Comparison of ENCODE assay signal across 8 cellular contexts in genomic region chr12:131755305-131756113, GRCh38. TPM values are rescaled to one million over a fixed set of nuclear protein-coding genes. Genes with fewer than 3 reads are reported as not detected.
DNase-seq lines count a peak whose midpoint lies in the region; TF ChIP-seq lines count a peak whose summit lies in the region.

No MANE protein-coding gene starts in this region.

- H3K36me3 ChIP-seq in osteoblast (ENCODE audit: insufficient read depth, low read length): peaks cover 59% of the 10 kb centered on the region

- DNase-seq in COR-L47 (lab: John Stamatoyannopoulos, UW) (peak; percentile 15), GM19238 (ENCODE audit: insufficient read length, low spot score) (peak; percentile 44), NCI-H748 (lab: John Stamatoyannopoulos, UW; ENCODE audit: unreplicated experiment) (peak; percentile 50), astrocyte of the cerebellum (ENCODE audit: low read depth) (no peak), osteoblast (ENCODE audit: insufficient read length, low spot score, missing footprints) (peak; percentile 77), ureter (ENCODE audit: low spot score) (no peak), hypothalamus (lab: John Stamatoyannopoulos, UW) (no peak), OCI-M2 (lab: John Stamatoyannopoulos, UW; ENCODE audit: unreplicated experiment) (no peak)

- TF ChIP-seq CTCF in astrocyte of the cerebellum (IDR thresholded peaks at IDR 0.05; ENCODE audit: low read depth, low read length, missing control alignments) (peak; percentile 34), osteoblast (IDR thresholded peaks at IDR 0.05; ENCODE audit: extremely low read depth, low read depth, low read length) (peak; percentile 33)

- H2AFZ ChIP-seq in osteoblast (ENCODE audit: low read length): no peak overlapping the region

- no peaks in the 10 kb centered on the region for H3K9me3 ChIP-seq in osteoblast (ENCODE audit: low read depth, low read length)

- H4K20me1 ChIP-seq in osteoblast (ENCODE audit: insufficient read depth, low read length): no peaks in the 10 kb centered on the region

- no peaks in the 10 kb centered on the region for H3K27me3 ChIP-seq in osteoblast (ENCODE audit: insufficient read depth, low read length)

- in situ Hi-C loops in astrocyte of the cerebellum (cut with HindIII; ENCODE audit: low sequenced_read_pairs): no loop called here

- H3K4me1 ChIP-seq in osteoblast (ENCODE audit: insufficient read depth, low read length): no peaks in the 10 kb centered on the region

- no peak overlapping the region for H3K27ac ChIP-seq in osteoblast (ENCODE audit: low read depth, low read length)

- H3K79me2 ChIP-seq in osteoblast (ENCODE audit: insufficient read depth, low read length): peaks cover 13% of the 10 kb centered on the region

- no peak overlapping the region for H3K4me2 ChIP-seq in osteoblast (ENCODE audit: insufficient read depth, low read length)

- H3K4me3 ChIP-seq in astrocyte of the cerebellum (ENCODE audit: low read depth, low read length) (no peak overlapping the region), osteoblast (ENCODE audit: insufficient read depth, low read length) (no peak overlapping the region)

RNA-seq across cellular contexts. Expression of gene SFSWAP, which starts 44.6 kb away (rescaled TPM):
- total RNA-seq in osteoblast (30.1 and 31.1 TPM in 2 replicates), ureter (59.8 TPM)

Comparison
In these comparisons a context has a peak if more than half of its experiments do, and no peak if none do; other contexts are left out.
1. DNase-seq: peak in COR-L47 (single experiment), GM19238 (single experiment), NCI-H748 (single experiment) and osteoblast (single experiment); none in astrocyte of the cerebellum (single experiment), ureter (single experiment), hypothalamus (0 of 51) and OCI-M2 (single experiment).